8 cellular contexts compared by ENCODE assay signal in the genomic region with DNA sequence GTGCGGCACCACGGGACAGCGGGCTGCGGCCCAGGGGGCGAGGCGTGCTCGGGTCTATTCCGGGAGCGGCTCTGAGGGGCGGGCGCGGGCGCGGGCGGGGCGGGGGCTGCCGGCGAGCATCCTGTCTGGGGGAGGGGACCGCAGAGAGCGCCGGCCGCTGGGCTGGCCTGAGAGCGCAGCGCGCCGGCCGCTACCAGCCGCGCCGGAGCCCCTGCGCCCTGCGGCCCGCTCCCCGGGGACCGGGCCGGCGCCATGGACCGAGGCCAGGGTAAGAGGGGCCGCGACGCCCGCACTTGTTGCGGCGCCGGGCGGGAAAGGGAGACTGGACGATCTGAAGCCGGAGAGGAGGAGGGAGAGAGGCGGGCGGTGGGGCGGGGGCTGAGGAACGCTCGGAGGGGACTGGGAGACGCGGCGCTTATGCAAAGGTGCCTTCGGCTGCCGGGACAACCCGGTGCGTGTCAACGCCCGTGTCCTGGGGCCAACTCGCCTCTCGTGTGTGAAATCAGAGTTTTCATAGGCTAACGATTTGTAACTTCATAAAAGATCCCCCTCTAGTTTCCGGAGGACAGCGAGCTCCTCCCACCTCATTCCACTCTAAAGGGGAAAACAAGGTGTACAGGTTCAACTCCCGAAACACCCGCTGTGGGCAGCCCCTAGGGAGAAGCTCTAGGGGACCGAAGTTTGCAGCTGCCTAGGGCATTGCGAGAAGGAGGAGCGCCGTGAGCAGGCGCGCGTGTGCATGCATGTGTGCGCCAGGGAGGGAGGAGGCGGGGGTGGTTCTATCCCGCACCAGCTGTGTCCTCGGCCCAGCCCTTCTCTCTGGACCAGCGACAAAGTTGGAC. TPM values are rescaled to one million over a fixed set of nuclear protein-coding genes. Genes with fewer than 3 reads are reported as not detected.
DNase-seq lines count a peak whose midpoint lies in the region; ATAC-seq, FAIRE-seq and TF ChIP-seq lines count a peak whose summit lies in the region.

A gene (plus strand): TSS at position 143 of the 842 bp plus-strand sequence. CDS start 110 bp downstream, at position 253.

- intact Hi-C loops in breast epithelium (cut with DNase I; ENCODE audit: low total_unique reads), result no loop called here
- intact Hi-C loops in prostate gland (cut with DNase I), result no loop called here

- TF ChIP-seq CTCF in breast epithelium (IDR thresholded peaks at IDR 0.05) (no peak), prostate gland (IDR thresholded peaks at IDR 0.05) (no peak)

- H3K4me1 ChIP-seq in breast epithelium, result no peaks in the 10 kb centered on the region
- H3K4me1 ChIP-seq in iPS DF 6.9 (ENCODE audit: control insufficient read depth, insufficient read depth, low read length), result no peaks in the 10 kb centered on the region
- no peaks in the 10 kb centered on the region for H3K4me1 ChIP-seq in prostate gland (replicated peaks)

- H3K27ac ChIP-seq in breast epithelium, result peak within 1 kb of the TSS; percentile 26 to 72
- no peak within 1 kb of the TSS for H3K27ac ChIP-seq in iPS DF 6.9 (ENCODE audit: low read length)
- peak within 1 kb of the TSS; percentile 57 to 67 for H3K27ac ChIP-seq in prostate gland

- H3K27me3 ChIP-seq in breast epithelium, result no peaks in the 10 kb centered on the region
- H3K27me3 ChIP-seq in iPS DF 6.9 (ENCODE audit: control insufficient read depth, insufficient read depth, low read length), result peaks cover 10% of the 10 kb centered on the region; the same call in 1 of the 2 replicates
- H3K27me3 ChIP-seq in prostate gland (replicated peaks; ENCODE audit: insufficient read depth), result no peaks in the 10 kb centered on the region

- no peak for TF ChIP-seq POLR2A in breast epithelium (IDR thresholded peaks at IDR 0.05)
- peak; percentile 12 for TF ChIP-seq POLR2A in prostate gland (IDR thresholded peaks at IDR 0.05)

- H3K36me3 ChIP-seq in breast epithelium (no peaks in the 10 kb centered on the region), iPS DF 6.9 (ENCODE audit: control insufficient read depth, insufficient read depth, low read length) (no peaks in the 10 kb centered on the region), prostate gland (no peaks in the 10 kb centered on the region)

- no CpG with 5 or more reads among the region's 81 CpGs for WGBS in iPS DF 6.9 (ENCODE audit: insufficient coverage, insufficient read length)
- 1% methylated on average over 39 of the region's 81 CpGs for WGBS in prostate gland

- H3K9me3 ChIP-seq in breast epithelium (peaks cover 10 to 12% of the 10 kb centered on the region in 2 donors), iPS DF 6.9 (ENCODE audit: control insufficient read depth, insufficient read depth, low read length) (no peaks in the 10 kb centered on the region), prostate gland (no peaks in the 10 kb centered on the region)

- ATAC-seq in GM19351 (IDR thresholded peaks at IDR 0.05; ENCODE audit: unreplicated experiment), result no peak
- ATAC-seq in HG03457 (IDR thresholded peaks at IDR 0.05; ENCODE audit: unreplicated experiment), result no peak

- peak within 1 kb of the TSS; percentile 65 to 81 (median 71) for H3K4me3 ChIP-seq in breast epithelium
- peak within 1 kb of the TSS; percentile 69; the same call in 1 of the 2 replicates for H3K4me3 ChIP-seq in iPS DF 6.9 (ENCODE audit: low read length)
- peak within 1 kb of the TSS; percentile 42 to 62 for H3K4me3 ChIP-seq in prostate gland

- FAIRE-seq in RCC 7860 (lab: Jason Lieb, UNC), result no peak

- DNase-seq in stimulated activated CD4-positive, alpha-beta T cell treated with anti-CD3 and anti-CD28 coated beads, Interleukin-12 subunit alpha, Interleukin-12 subunit beta, amount 100 ng/mL, for 4 hours, result peak; percentile 7
- DNase-seq in stimulated activated CD4-positive, alpha-beta T cell treated with anti-CD3 and anti-CD28 coated beads, Interleukin-1b, Interleukin-23, amount 100 ng/mL, for 48 hours, result no peak
- DNase-seq in RCC 7860 (ENCODE audit: low spot score) (peak; percentile 29), breast epithelium (ENCODE audit: low spot score in 2 of 2) (no peak), iPS DF 6.9 (ENCODE audit: low read depth, low spot score) (no peak), prostate gland (ENCODE audit: low spot score) (peak; percentile 29)

RNA-seq across cellular contexts. Expression of the gene that starts here (rescaled TPM):
- total RNA-seq in breast epithelium, result 100 to 1,000 TPM in 1 of 3 donors, 10 to 100 TPM in 2; 13.3 to 108 (median 26.5) TPM
- 10 to 100 TPM in 1 of 2 donors, 1 to 10 TPM in 1; 8.4 to 10.3 TPM for total RNA-seq in prostate gland

Comparison
In these comparisons a context has a peak if more than half of its experiments do, and no peak if none do; other contexts are left out.
1. DNase-seq: peak in stimulated activated CD4-positive, alpha-beta T cell treated with anti-CD3 and anti-CD28 coated beads, Interleukin-12 subunit alpha, Interleukin-12 subunit beta, amount 100 ng/mL, for 4 hours (single experiment), RCC 7860 (single experiment) and prostate gland (single experiment); none in stimulated activated CD4-positive, alpha-beta T cell treated with anti-CD3 and anti-CD28 coated beads, Interleukin-1b, Interleukin-23, amount 100 ng/mL, for 48 hours (single experiment), breast epithelium (0 of 2) and iPS DF 6.9 (single experiment).
2. Peak in every context shown above with its lines, with median percentiles within 50 percentile points of each other: H3K4me3 ChIP-seq.